Comparison of ENCODE assay signal across 1 cellular context in genomic region chr13:41064493-41064892, GRCh38.
TF ChIP-seq lines count a peak whose summit lies in the region.

No MANE protein-coding gene starts in this region.

TF ChIP-seq in HEK293, 187 proteins besides CTCF, POLR2A, EP300 and RAD21 (continued from another document):
- TF ChIP-seq ZNF366 (tag by site-specific recombination; conservative IDR thresholded peaks at IDR 0.05) (peak; percentile 68), ZNF302 (tag by site-specific recombination; IDR thresholded peaks at IDR 0.05; ENCODE audit: low read depth) (no peak), ZNF843 (tag by site-specific recombination; IDR thresholded peaks at IDR 0.05) (peak; percentile 41; the same call in 1 of the 2 replicates), FEZF1 (tag by site-specific recombination; IDR thresholded peaks at IDR 0.05) (peak; percentile 72)
